15 cellular contexts compared by ENCODE assay signal in the genomic region with DNA sequence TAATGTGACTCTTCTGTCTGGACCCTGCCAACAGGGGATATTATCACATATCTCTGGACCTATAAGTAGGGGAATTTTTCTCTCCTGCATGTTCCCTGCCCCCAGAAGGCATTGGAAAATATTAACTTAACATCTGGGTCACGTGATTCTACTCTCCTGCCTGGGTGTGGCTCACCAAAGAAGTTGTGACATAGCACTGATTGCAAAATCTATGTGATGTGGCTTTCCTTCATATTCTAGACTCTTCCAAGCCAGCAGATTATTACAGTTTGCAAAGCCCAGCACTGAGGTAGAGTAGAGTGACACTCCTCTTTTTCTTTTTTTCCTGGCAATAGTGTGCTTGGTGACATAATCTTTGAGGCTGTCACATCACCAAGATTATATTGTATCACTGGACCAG. TPM values are rescaled to one million over a fixed set of nuclear protein-coding genes. Genes with fewer than 3 reads are reported as not detected.
"Had no signal": no experiment of that assay in that cellular context is flagged by ENCODE, and none has a peak within 500 bp of the region (broad histone marks: within the 10 kb centered on the region; RNA-seq: fewer than 3 reads in every experiment).

No MANE protein-coding gene starts in this region.

RNA-seq across cellular contexts. Expression of gene BPY2B, which starts 3.4 kb away (rescaled TPM):
- total RNA-seq: activated B cell treated with CpG ODN at 0.5 μM for 24 hours; activated CD4-positive, alpha-beta memory T cell treated with anti-CD3 and anti-CD28 coated beads for 36 hours; activated CD4-positive, alpha-beta memory T cell treated with anti-CD3 and anti-CD28 coated beads, Interleukin-2, amount 10 ng/mL, durations not matched to agents 7 days and 5 days; activated CD4-positive, alpha-beta T cell treated with anti-CD3 and anti-CD28 coated beads for 36 hours; activated CD4-positive, alpha-beta T cell treated with anti-CD3 and anti-CD28 coated beads, Interleukin-2, amount 10 ng/mL, durations not matched to agents 24 days and 14 days; activated CD4-positive, alpha-beta T cell treated with anti-CD3 and anti-CD28 coated beads, Interleukin-2, amount 10 ng/mL, durations not matched to agents 7 days and 5 days; activated CD8-positive, alpha-beta memory T cell treated with anti-CD3 and anti-CD28 coated beads for 36 hours; activated CD8-positive, alpha-beta memory T cell treated with anti-CD3 and anti-CD28 coated beads, Interleukin-2, amount 10 ng/mL, durations not matched to agents 7 days and 5 days; activated CD8-positive, alpha-beta T cell treated with anti-CD3 and anti-CD28 coated beads for 36 hours; activated CD8-positive, alpha-beta T cell treated with anti-CD3 and anti-CD28 coated beads, Interleukin-2, amount 10 ng/mL, durations not matched to agents 7 days and 5 days; T-cell; T-helper 1 cell treated with Interleukin-12 subunit alpha and Interleukin-12 subunit beta and Interleukin-4 antibody, amounts not matched to agents 30 ng/mL and 1 ng/mL, for 36 hours; T-helper 17 cell; T-helper 2 cell treated with Interferon-gamma antibody and Interleukin-4, amounts not matched to agents 100 ng/mL and 5 ng/mL, for 36 hours; WTC11 had no signal
